19 cellular contexts compared by ENCODE assay signal in the genomic region with DNA sequence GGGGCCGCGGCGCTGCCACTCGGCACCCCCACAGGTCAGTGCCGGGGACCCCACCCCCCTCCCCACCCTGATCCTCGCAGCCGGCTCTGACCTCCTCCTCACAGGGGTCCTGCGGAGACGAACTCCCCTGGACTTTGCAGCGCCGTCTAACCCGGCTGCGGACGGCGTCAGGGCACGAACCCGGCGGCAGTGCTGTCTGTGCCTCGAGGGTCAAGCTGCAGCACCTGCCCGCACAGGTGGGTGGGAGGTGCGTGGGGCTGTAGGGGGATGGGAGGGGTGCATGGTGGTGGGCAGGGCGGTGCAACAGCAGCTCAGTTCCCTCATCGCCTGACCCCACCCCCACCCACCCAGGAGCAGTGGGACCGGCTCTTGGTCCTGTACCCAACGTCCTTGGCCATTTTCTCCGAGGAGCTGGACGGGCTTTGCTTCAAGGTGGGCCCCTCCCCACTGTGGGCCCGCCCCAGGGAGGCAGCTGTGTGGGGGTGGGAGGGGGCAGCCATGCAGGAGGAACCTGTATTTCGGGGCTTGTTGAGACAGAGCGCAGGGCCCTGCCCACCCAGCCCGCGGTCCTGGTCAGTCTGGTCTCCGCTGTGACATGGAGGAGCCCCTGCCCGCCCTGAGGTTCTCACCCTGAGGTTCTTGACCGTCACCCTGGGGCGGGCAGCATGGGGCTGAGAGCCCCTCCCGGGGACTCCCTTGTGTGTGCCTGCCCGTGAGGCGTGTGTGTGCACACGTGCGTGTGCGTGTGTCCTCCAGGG. TPM values are rescaled to one million over a fixed set of nuclear protein-coding genes. Genes with fewer than 3 reads are reported as not detected.
DNase-seq lines count a peak whose midpoint lies in the region; ATAC-seq, FAIRE-seq and TF ChIP-seq lines count a peak whose summit lies in the region.
"Had no signal": no experiment of that assay in that cellular context is flagged by ENCODE, and none has a peak within 500 bp of the region (broad histone marks: within the 10 kb centered on the region; RNA-seq: fewer than 3 reads in every experiment).

No MANE protein-coding gene starts in this region.

- FAIRE-seq in kidney (lab: Jason Lieb, UNC): no peak
- FAIRE-seq: HepG2, HTR-8/SVneo had no signal

- intact Hi-C loops in heart left ventricle (cut with DNase I): loop anchor here in 1 of 10 donors (10.0 kb wide), 1 partner anchor 524 kb away; no protein-coding TSS in a partner anchor
- intact Hi-C loops in cardiac septum (cut with DNase I): no loop called here
- intact Hi-C loops in activated T-helper 1 cell treated with anti-CD3 and anti-CD28 coated beads, Interleukin-12 subunit alpha, Interleukin-12 subunit beta, Interleukin-2, Interleukin-4 antibody, amounts not matched to agents 30 ng/mL and 10 ng/mL and 1 ng/mL, durations not matched to agents 14 hours and 24 hours and 36 hours (cut with micrococcal nuclease): no loop called here
- intact Hi-C loops in kidney (cut with DNase I): no loop called here

- H3K27ac ChIP-seq in heart left ventricle: no peak overlapping the region
- peak overlapping the region; percentile 65 to 66 for H3K27ac ChIP-seq in esophagus (ENCODE audit: low read depth in 2 of 2, low read length in 1 of 2)
- H3K27ac ChIP-seq in osteoblast (ENCODE audit: low read depth, low read length): no peak overlapping the region
- H3K27ac ChIP-seq in kidney (ENCODE audit: low read depth in 2 of 2, low read length in 2 of 2): no peak overlapping the region
- H3K27ac ChIP-seq: BLaER1 treated with 17β-estradiol and CSF1 and Interleukin-3, amounts not matched to agents 10 nM and 100 nM; GM23248 had no signal

- H3K9me3 Mint-ChIP-seq in T-helper 2 cell treated with Interferon-gamma antibody and Interleukin-4, amounts not matched to agents 5 μg/mL and 100 μg/mL, for 36 hours: no peaks in the 10 kb centered on the region
- H3K9me3 Mint-ChIP-seq in activated T-helper 1 cell treated with anti-CD3 and anti-CD28 coated beads, Interleukin-12 subunit alpha, Interleukin-12 subunit beta, Interleukin-2, Interleukin-4 antibody, amounts not matched to agents 30 ng/mL and 10 ng/mL and 1 ng/mL, durations not matched to agents 14 hours and 24 hours and 36 hours: no peaks in the 10 kb centered on the region
- H3K9me3 Mint-ChIP-seq: CD4-positive, alpha-beta T cell had no signal

- no peak overlapping the region for H3K27ac Mint-ChIP-seq in T-helper 2 cell treated with Interferon-gamma antibody and Interleukin-4, amounts not matched to agents 5 μg/mL and 100 μg/mL, for 36 hours
- H3K27ac Mint-ChIP-seq in activated T-helper 1 cell treated with anti-CD3 and anti-CD28 coated beads, Interleukin-12 subunit alpha, Interleukin-12 subunit beta, Interleukin-2, Interleukin-4 antibody, amounts not matched to agents 30 ng/mL and 10 ng/mL and 1 ng/mL, durations not matched to agents 14 hours and 24 hours and 36 hours: no peak overlapping the region
- H3K27ac Mint-ChIP-seq: CD4-positive, alpha-beta T cell; H9 had no signal

- no peak overlapping the region for H3K4me3 Mint-ChIP-seq in T-helper 2 cell treated with Interferon-gamma antibody and Interleukin-4, amounts not matched to agents 5 μg/mL and 100 μg/mL, for 36 hours
- no peak overlapping the region for H3K4me3 Mint-ChIP-seq in activated T-helper 1 cell treated with anti-CD3 and anti-CD28 coated beads, Interleukin-12 subunit alpha, Interleukin-12 subunit beta, Interleukin-2, Interleukin-4 antibody, amounts not matched to agents 30 ng/mL and 10 ng/mL and 1 ng/mL, durations not matched to agents 14 hours and 24 hours and 36 hours
- H3K4me3 Mint-ChIP-seq: CD4-positive, alpha-beta T cell; H9 had no signal

- DNase-seq in heart left ventricle (peak in 3 of 5 donors; percentile 7 to 25 (median 17)), cardiac septum (ENCODE audit: low spot score) (no peak), osteoblast (ENCODE audit: insufficient read length, low spot score, missing footprints) (peak; percentile 61), C1 segment of cervical spinal cord (lab: John Stamatoyannopoulos, UW) (no peak), kidney (no peak)
- no peak for DNase-seq in T-helper 2 cell treated with Interferon-gamma antibody and Interleukin-4, amounts not matched to agents 5 μg/mL and 100 μg/mL, for 36 hours (ENCODE audit: low spot score)
- no peak for DNase-seq in activated T-helper 1 cell treated with anti-CD3 and anti-CD28 coated beads, Interleukin-12 subunit alpha, Interleukin-12 subunit beta, Interleukin-2, Interleukin-4 antibody, amounts not matched to agents 30 ng/mL and 10 ng/mL and 1 ng/mL, durations not matched to agents 14 hours and 24 hours and 36 hours (ENCODE audit: low spot score)
- DNase-seq: 8988T; AML-193; Calu3; CD4-positive, alpha-beta T cell; DMS 273 treated with DMSO at 0.1 percent for 48 hours; GM23248 had no signal

- 36 to 89% (median 47%) methylated on average over 7 to 42 of the region's 42 CpGs for WGBS in heart left ventricle, 4 donors
- WGBS in esophagus, 2 donors: 27 to 28% methylated on average over 41 to 42 of the region's 42 CpGs

- H3K9ac ChIP-seq in kidney (ENCODE audit: low read length in 2 of 2): no peak overlapping the region
- H3K9ac ChIP-seq: BLaER1 treated with 17β-estradiol and CSF1 and Interleukin-3, amounts not matched to agents 10 nM and 100 nM; GM23248 had no signal

- peak in 1 of 4 donors; percentile 0 for ATAC-seq in heart left ventricle
- ATAC-seq: HepG2 had no signal

- H3K4me1 ChIP-seq in heart left ventricle: peaks cover 4 to 51% (median 17%) of the 10 kb centered on the region in 12 donors
- peaks cover 0 to 36% of the 10 kb centered on the region in 2 donors for H3K4me1 ChIP-seq in esophagus (ENCODE audit: control insufficient read depth in 2 of 2, insufficient read depth in 2 of 2, low read length in 1 of 2)
- peaks cover 3% of the 10 kb centered on the region for H3K4me1 ChIP-seq in osteoblast (ENCODE audit: insufficient read depth, low read length)
- peaks cover 0 to 11% of the 10 kb centered on the region in 2 donors for H3K4me1 ChIP-seq in kidney (ENCODE audit: control insufficient read depth in 1 of 2, insufficient read depth in 1 of 2, low read depth in 1 of 2, low read length in 2 of 2)

- no peaks in the 10 kb centered on the region for H3K79me2 ChIP-seq in osteoblast (ENCODE audit: insufficient read depth, low read length)

- no peaks in the 10 kb centered on the region for H3K36me3 Mint-ChIP-seq in T-helper 2 cell treated with Interferon-gamma antibody and Interleukin-4, amounts not matched to agents 5 μg/mL and 100 μg/mL, for 36 hours (ENCODE audit: low read depth)
- no peaks in the 10 kb centered on the region for H3K36me3 Mint-ChIP-seq in activated T-helper 1 cell treated with anti-CD3 and anti-CD28 coated beads, Interleukin-12 subunit alpha, Interleukin-12 subunit beta, Interleukin-2, Interleukin-4 antibody, amounts not matched to agents 30 ng/mL and 10 ng/mL and 1 ng/mL, durations not matched to agents 14 hours and 24 hours and 36 hours (ENCODE audit: low read depth)

- TF ChIP-seq CTCF in heart left ventricle (IDR thresholded peaks at IDR 0.05) (no peak), osteoblast (IDR thresholded peaks at IDR 0.05; ENCODE audit: extremely low read depth, low read depth, low read length) (no peak), kidney (IDR thresholded peaks at IDR 0.05; ENCODE audit: borderline replicate concordance, extremely low read depth, insufficient read depth) (no peak)

- H3K4me1 Mint-ChIP-seq in T-helper 2 cell treated with Interferon-gamma antibody and Interleukin-4, amounts not matched to agents 5 μg/mL and 100 μg/mL, for 36 hours (ENCODE audit: low read depth): peaks cover 2% of the 10 kb centered on the region
- no peaks in the 10 kb centered on the region for H3K4me1 Mint-ChIP-seq in activated T-helper 1 cell treated with anti-CD3 and anti-CD28 coated beads, Interleukin-12 subunit alpha, Interleukin-12 subunit beta, Interleukin-2, Interleukin-4 antibody, amounts not matched to agents 30 ng/mL and 10 ng/mL and 1 ng/mL, durations not matched to agents 14 hours and 24 hours and 36 hours (ENCODE audit: low read depth)

- no peak overlapping the region for H3K4me2 ChIP-seq in osteoblast (ENCODE audit: insufficient read depth, low read length)
- H3K4me2 ChIP-seq: BLaER1 treated with 17β-estradiol and CSF1 and Interleukin-3, amounts not matched to agents 10 nM and 100 nM had no signal

- no peak for TF ChIP-seq POLR2A in heart left ventricle (IDR thresholded peaks at IDR 0.05)

- no peaks in the 10 kb centered on the region for H4K20me1 ChIP-seq in osteoblast (ENCODE audit: insufficient read depth, low read length)

- H3K27me3 ChIP-seq in heart left ventricle (peaks cover 0 to 68% (median 46%) of the 10 kb centered on the region in 9 donors), esophagus (ENCODE audit: control insufficient read depth in 1 of 2, insufficient read depth in 2 of 2, low read length in 2 of 2) (no peaks in the 10 kb centered on the region), osteoblast (ENCODE audit: insufficient read depth, low read length) (no peaks in the 10 kb centered on the region)

- H2AFZ ChIP-seq in osteoblast (ENCODE audit: low read length): no peak overlapping the region
- H2AFZ ChIP-seq: GM23248 had no signal

- H3K36me3 ChIP-seq in heart left ventricle (no peaks in the 10 kb centered on the region), esophagus (ENCODE audit: control insufficient read depth in 2 of 2, insufficient read depth in 2 of 2, low read length in 1 of 2) (peaks cover 0 to 14% of the 10 kb centered on the region in 2 donors), osteoblast (ENCODE audit: insufficient read depth, low read length) (no peaks in the 10 kb centered on the region), kidney (ENCODE audit: control insufficient read depth in 1 of 2, insufficient read depth in 2 of 2, low read length in 2 of 2) (no peaks in the 10 kb centered on the region)
- H3K36me3 ChIP-seq: BLaER1 treated with 17β-estradiol and CSF1 and Interleukin-3, amounts not matched to agents 10 nM and 100 nM had no signal

- H3K9me3 ChIP-seq in heart left ventricle (no peaks in the 10 kb centered on the region), esophagus (ENCODE audit: control insufficient read depth in 2 of 2, insufficient read depth in 1 of 2, low read depth in 1 of 2, low read length in 1 of 2) (no peaks in the 10 kb centered on the region), osteoblast (ENCODE audit: low read depth, low read length) (no peaks in the 10 kb centered on the region), kidney (ENCODE audit: control insufficient read depth in 1 of 2, low read length in 2 of 2) (no peaks in the 10 kb centered on the region)
- H3K9me3 ChIP-seq: BLaER1 treated with 17β-estradiol and CSF1 and Interleukin-3, amounts not matched to agents 10 nM and 100 nM had no signal

- H3K4me3 ChIP-seq in heart left ventricle (no peak overlapping the region), esophagus (ENCODE audit: low read depth in 1 of 2, low read length in 2 of 2) (no peak overlapping the region), osteoblast (ENCODE audit: insufficient read depth, low read length) (no peak overlapping the region), kidney (ENCODE audit: low read length in 2 of 2) (no peak overlapping the region)
- H3K4me3 ChIP-seq: BLaER1 treated with 17β-estradiol and CSF1 and Interleukin-3, amounts not matched to agents 10 nM and 100 nM; GM23248 had no signal

- H3K27me3 Mint-ChIP-seq in T-helper 2 cell treated with Interferon-gamma antibody and Interleukin-4, amounts not matched to agents 5 μg/mL and 100 μg/mL, for 36 hours (ENCODE audit: low read depth): peaks cover 11% of the 10 kb centered on the region
- peaks cover 9% of the 10 kb centered on the region for H3K27me3 Mint-ChIP-seq in activated T-helper 1 cell treated with anti-CD3 and anti-CD28 coated beads, Interleukin-12 subunit alpha, Interleukin-12 subunit beta, Interleukin-2, Interleukin-4 antibody, amounts not matched to agents 30 ng/mL and 10 ng/mL and 1 ng/mL, durations not matched to agents 14 hours and 24 hours and 36 hours (ENCODE audit: insufficient read depth)

RNA-seq across cellular contexts. Expression of a gene that starts 4.9 kb away (rescaled TPM):
- total RNA-seq in heart left ventricle: under 1 TPM in 2 of 9 donors, not detected in 7; 0.37 to 0.63 TPM
- polyA plus RNA-seq in heart left ventricle: under 1 TPM; 0.15 TPM
- total RNA-seq in cardiac septum: not detected
- polyA plus RNA-seq in esophagus: 10 to 100 TPM; 35.6 to 74.7 TPM
- 0.36 and 0.88 TPM in 2 replicates for total RNA-seq in osteoblast
- total RNA-seq in activated T-helper 1 cell treated with anti-CD3 and anti-CD28 coated beads, Interleukin-12 subunit alpha, Interleukin-12 subunit beta, Interleukin-2, Interleukin-4 antibody, amounts not matched to agents 30 ng/mL and 10 ng/mL and 1 ng/mL, durations not matched to agents 14 hours and 24 hours and 36 hours: 1.7 and 1.8 TPM in 2 replicates
- total RNA-seq in kidney: 14.3 TPM
- polyA plus RNA-seq in kidney (ENCODE audit: insufficient read depth, low read depth, low replicate concordance): not detected

RNA-seq across cellular contexts. Expression of a gene that starts 10.7 kb away (rescaled TPM):
- total RNA-seq in heart left ventricle (100 to 1,000 TPM in 6 of 9 donors, 10 to 100 TPM in 3; 52.8 to 149 (median 104) TPM), cardiac septum (50.1 TPM), osteoblast (not detected in 2 replicates), kidney (0.25 TPM)
- polyA plus RNA-seq in heart left ventricle (100 to 1,000 TPM in 1 of 2 donors, 10 to 100 TPM in 1; 53.3 to 353 TPM), esophagus (1 to 10 TPM in 1 of 2 donors, under 1 TPM in 1; 0.47 to 3.4 TPM), kidney (ENCODE audit: insufficient read depth, low read depth, low replicate concordance) (0.86 TPM)
- not detected in 2 replicates for total RNA-seq in activated T-helper 1 cell treated with anti-CD3 and anti-CD28 coated beads, Interleukin-12 subunit alpha, Interleukin-12 subunit beta, Interleukin-2, Interleukin-4 antibody, amounts not matched to agents 30 ng/mL and 10 ng/mL and 1 ng/mL, durations not matched to agents 14 hours and 24 hours and 36 hours
- total RNA-seq: Calu3; CD4-positive, alpha-beta T cell; Daoy; GM23248; H9 had no signal

RNA-seq across cellular contexts. Expression of a gene that starts 10.8 kb away (rescaled TPM):
- total RNA-seq in heart left ventricle: 1 to 10 TPM; 1.6 to 6.8 (median 4.7) TPM
- 1 to 10 TPM; 5.4 to 5.5 TPM for polyA plus RNA-seq in heart left ventricle
- total RNA-seq in cardiac septum: 4.8 TPM
- 10 to 100 TPM; 11.9 to 21.8 TPM for polyA plus RNA-seq in esophagus
- total RNA-seq in osteoblast: 5.4 and 6.2 TPM in 2 replicates
- 47.3 and 49.7 TPM in 2 replicates for total RNA-seq in activated T-helper 1 cell treated with anti-CD3 and anti-CD28 coated beads, Interleukin-12 subunit alpha, Interleukin-12 subunit beta, Interleukin-2, Interleukin-4 antibody, amounts not matched to agents 30 ng/mL and 10 ng/mL and 1 ng/mL, durations not matched to agents 14 hours and 24 hours and 36 hours
- 11.5 TPM for total RNA-seq in kidney
- 6.9 TPM for polyA plus RNA-seq in kidney (ENCODE audit: insufficient read depth, low read depth, low replicate concordance)

RNA-seq across cellular contexts. Expression of a gene that starts 12.1 kb away (rescaled TPM):
- total RNA-seq in heart left ventricle: 10 to 100 TPM; 36.0 to 63.6 (median 43.3) TPM
- 10 to 100 TPM; 55.1 to 85.3 TPM for polyA plus RNA-seq in heart left ventricle
- 39.0 TPM for total RNA-seq in cardiac septum
- 10 to 100 TPM; 60.8 to 67.4 TPM for polyA plus RNA-seq in esophagus
- total RNA-seq in osteoblast: 47.7 and 47.8 TPM in 2 replicates
- total RNA-seq in activated T-helper 1 cell treated with anti-CD3 and anti-CD28 coated beads, Interleukin-12 subunit alpha, Interleukin-12 subunit beta, Interleukin-2, Interleukin-4 antibody, amounts not matched to agents 30 ng/mL and 10 ng/mL and 1 ng/mL, durations not matched to agents 14 hours and 24 hours and 36 hours: 180 TPM in 2 replicates
- total RNA-seq in kidney: 65.5 TPM
- 42.4 TPM for polyA plus RNA-seq in kidney (ENCODE audit: insufficient read depth, low read depth, low replicate concordance)

RNA-seq across cellular contexts. Expression of a gene that starts 28.7 kb away (rescaled TPM):
- total RNA-seq in heart left ventricle (10 to 100 TPM; 26.8 to 98.1 (median 42.0) TPM), cardiac septum (56.5 TPM), osteoblast (0.29 and 0.72 TPM in 2 replicates), kidney (32.0 TPM)
- polyA plus RNA-seq in heart left ventricle (10 to 100 TPM; 25.7 to 29.2 TPM), esophagus (10 to 100 TPM; 15.1 to 20.2 TPM), kidney (ENCODE audit: insufficient read depth, low read depth, low replicate concordance) (15.8 TPM)
- 1.8 and 2.9 TPM in 2 replicates for total RNA-seq in activated T-helper 1 cell treated with anti-CD3 and anti-CD28 coated beads, Interleukin-12 subunit alpha, Interleukin-12 subunit beta, Interleukin-2, Interleukin-4 antibody, amounts not matched to agents 30 ng/mL and 10 ng/mL and 1 ng/mL, durations not matched to agents 14 hours and 24 hours and 36 hours

Comparison
In these comparisons a context has a peak if more than half of its experiments do, and no peak if none do; other contexts are left out.
1. DNase-seq: peak in heart left ventricle (3 of 5) and osteoblast (single experiment); none in cardiac septum (single experiment), C1 segment of cervical spinal cord (0 of 14), T-helper 2 cell treated with Interferon-gamma antibody and Interleukin-4, amounts not matched to agents 5 μg/mL and 100 μg/mL, for 36 hours (single experiment), activated T-helper 1 cell treated with anti-CD3 and anti-CD28 coated beads, Interleukin-12 subunit alpha, Interleukin-12 subunit beta, Interleukin-2, Interleukin-4 antibody, amounts not matched to agents 30 ng/mL and 10 ng/mL and 1 ng/mL, durations not matched to agents 14 hours and 24 hours and 36 hours (single experiment) and kidney (single experiment).
2. H3K27ac ChIP-seq: peak in esophagus (2 of 2); none in heart left ventricle (0 of 12), osteoblast (single experiment) and kidney (0 of 2).
3. RNA of a gene that starts 10.7 kb away (total RNA-seq): 52.8 to 149 TPM in heart left ventricle and 50.1 TPM in cardiac septum (single experiment); 0.25 TPM in kidney (single experiment), not detected in osteoblast and not detected in activated T-helper 1 cell treated with anti-CD3 and anti-CD28 coated beads, Interleukin-12 subunit alpha, Interleukin-12 subunit beta, Interleukin-2, Interleukin-4 antibody, amounts not matched to agents 30 ng/mL and 10 ng/mL and 1 ng/mL, durations not matched to agents 14 hours and 24 hours and 36 hours; every median in the first group is over 10 times any median in the second.